ENCODE assay signal across 1 cellular context in genomic region chr10:67815571-67816059, GRCh38.
TF ChIP-seq lines count a peak whose summit lies in the region.

No MANE protein-coding gene starts in this region.

TF ChIP-seq in HEK293, 187 proteins besides CTCF, POLR2A, EP300 and RAD21 (continued from another document and continues in another):
- TF ChIP-seq ZNF518A (tag by site-specific recombination; conservative IDR thresholded peaks at IDR 0.05; ENCODE audit: low read depth) = no peak
- TF ChIP-seq MZF1 (tag by site-specific recombination; IDR thresholded peaks at IDR 0.05; ENCODE audit: borderline replicate concordance) = no peak
- no peak for TF ChIP-seq ZNF354C (tag by site-specific recombination; IDR thresholded peaks at IDR 0.05; ENCODE audit: borderline replicate concordance, low read depth)
- TF ChIP-seq ZNF707 (tag by site-specific recombination; IDR thresholded peaks at IDR 0.05) = no peak
- TF ChIP-seq ZNF670 (tag by site-specific recombination; IDR thresholded peaks at IDR 0.05; ENCODE audit: low read depth) = no peak
- TF ChIP-seq ZNF677 (tag by site-specific recombination; IDR thresholded peaks at IDR 0.05) = no peak
- no peak for TF ChIP-seq PRDM1 (tag by site-specific recombination; IDR thresholded peaks at IDR 0.05)
- TF ChIP-seq ZNF302 (tag by site-specific recombination; IDR thresholded peaks at IDR 0.05; ENCODE audit: low read depth) = no peak
- no peak for TF ChIP-seq ZNF549 (tag by site-specific recombination; IDR thresholded peaks at IDR 0.05)
- TF ChIP-seq ZNF529 (tag by site-specific recombination; IDR thresholded peaks at IDR 0.05; ENCODE audit: insufficient replicate concordance) = no peak
- no peak for TF ChIP-seq ZBTB26 (tag by site-specific recombination; optimal IDR thresholded peaks at IDR 0.05)
- no peak for TF ChIP-seq ZNF600 (tag by site-specific recombination; IDR thresholded peaks at IDR 0.05)
- TF ChIP-seq ZNF37A (tag by site-specific recombination; IDR thresholded peaks at IDR 0.05) = no peak
- no peak for TF ChIP-seq SP3 (tag by site-specific recombination; IDR thresholded peaks at IDR 0.05)
- no peak for TF ChIP-seq ZNF19 (tag by site-specific recombination; IDR thresholded peaks at IDR 0.05; ENCODE audit: low read depth)
- TF ChIP-seq ZNF133 (tag by site-specific recombination; IDR thresholded peaks at IDR 0.05) = no peak
- TF ChIP-seq ZNF24 (tag by site-specific recombination; IDR thresholded peaks at IDR 0.05) = no peak
- TF ChIP-seq ZNF248 (tag by site-specific recombination; IDR thresholded peaks at IDR 0.05) = no peak
- peak; percentile 51; the same call in 1 of the 2 replicates for TF ChIP-seq ZNF184 (tag by site-specific recombination; IDR thresholded peaks at IDR 0.05)
- TF ChIP-seq, protein P1, sequence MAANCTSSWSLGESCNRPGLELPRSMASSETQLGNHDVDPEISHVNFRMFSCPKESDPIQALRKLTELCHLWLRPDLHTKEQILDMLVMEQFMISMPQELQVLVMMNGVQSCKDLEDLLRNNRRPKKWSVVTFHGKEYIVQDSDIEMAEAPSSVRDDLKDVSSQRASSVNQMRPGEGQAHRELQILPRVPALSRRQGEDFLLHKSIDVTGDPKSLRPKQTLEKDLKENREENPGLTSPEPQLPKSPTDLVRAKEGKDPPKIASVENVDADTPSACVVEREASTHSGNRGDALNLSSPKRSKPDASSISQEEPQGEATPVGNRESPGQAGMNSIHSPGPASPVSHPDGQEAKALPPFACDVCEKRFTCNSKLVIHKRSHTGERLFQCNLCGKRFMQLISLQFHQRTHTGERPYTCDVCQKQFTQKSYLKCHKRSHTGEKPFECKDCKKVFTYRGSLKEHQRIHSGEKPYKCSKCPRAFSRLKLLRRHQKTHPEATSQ (tag by site-specific recombination; IDR thresholded peaks at IDR 0.05) = no peak
- TF ChIP-seq ZNF626 (tag by site-specific recombination; IDR thresholded peaks at IDR 0.05) = no peak; the same call in 1 of the 2 replicates
- TF ChIP-seq ZNF433 (tag by site-specific recombination; IDR thresholded peaks at IDR 0.05; ENCODE audit: low read depth) = no peak
- no peak for TF ChIP-seq BCL11B (tag by site-specific recombination; IDR thresholded peaks at IDR 0.05; ENCODE audit: low read depth)
- TF ChIP-seq ZNF2 (tag by site-specific recombination; IDR thresholded peaks at IDR 0.05) = no peak
- peak; percentile 41; the same call in 1 of the 2 replicates for TF ChIP-seq PRDM4 (tag by site-specific recombination; IDR thresholded peaks at IDR 0.05)
- TF ChIP-seq ZNF658 (tag by site-specific recombination; IDR thresholded peaks at IDR 0.05) = no peak
- TF ChIP-seq ZBTB8A (tag by site-specific recombination; IDR thresholded peaks at IDR 0.05) = no peak
- no peak for TF ChIP-seq ZSCAN16 (tag by site-specific recombination; IDR thresholded peaks at IDR 0.05)
- TF ChIP-seq AEBP2 (tag by site-specific recombination; IDR thresholded peaks at IDR 0.05; ENCODE audit: borderline replicate concordance) = no peak
- no peak for TF ChIP-seq HOXA7 (CRISPR knock-in tag; IDR thresholded peaks at IDR 0.05; ENCODE audit: borderline replicate concordance)
- TF ChIP-seq KLF8 (tag by site-specific recombination; IDR thresholded peaks at IDR 0.05) = peak; percentile 39; the same call in 1 of the 2 replicates
- no peak for TF ChIP-seq KLF9 (tag by site-specific recombination; IDR thresholded peaks at IDR 0.05; ENCODE audit: low read depth)
- TF ChIP-seq RBAK (tag by site-specific recombination; IDR thresholded peaks at IDR 0.05) = no peak
- no peak for TF ChIP-seq ZNF777 (tag by site-specific recombination; IDR thresholded peaks at IDR 0.05; ENCODE audit: borderline replicate concordance)
- TF ChIP-seq, protein P2, sequence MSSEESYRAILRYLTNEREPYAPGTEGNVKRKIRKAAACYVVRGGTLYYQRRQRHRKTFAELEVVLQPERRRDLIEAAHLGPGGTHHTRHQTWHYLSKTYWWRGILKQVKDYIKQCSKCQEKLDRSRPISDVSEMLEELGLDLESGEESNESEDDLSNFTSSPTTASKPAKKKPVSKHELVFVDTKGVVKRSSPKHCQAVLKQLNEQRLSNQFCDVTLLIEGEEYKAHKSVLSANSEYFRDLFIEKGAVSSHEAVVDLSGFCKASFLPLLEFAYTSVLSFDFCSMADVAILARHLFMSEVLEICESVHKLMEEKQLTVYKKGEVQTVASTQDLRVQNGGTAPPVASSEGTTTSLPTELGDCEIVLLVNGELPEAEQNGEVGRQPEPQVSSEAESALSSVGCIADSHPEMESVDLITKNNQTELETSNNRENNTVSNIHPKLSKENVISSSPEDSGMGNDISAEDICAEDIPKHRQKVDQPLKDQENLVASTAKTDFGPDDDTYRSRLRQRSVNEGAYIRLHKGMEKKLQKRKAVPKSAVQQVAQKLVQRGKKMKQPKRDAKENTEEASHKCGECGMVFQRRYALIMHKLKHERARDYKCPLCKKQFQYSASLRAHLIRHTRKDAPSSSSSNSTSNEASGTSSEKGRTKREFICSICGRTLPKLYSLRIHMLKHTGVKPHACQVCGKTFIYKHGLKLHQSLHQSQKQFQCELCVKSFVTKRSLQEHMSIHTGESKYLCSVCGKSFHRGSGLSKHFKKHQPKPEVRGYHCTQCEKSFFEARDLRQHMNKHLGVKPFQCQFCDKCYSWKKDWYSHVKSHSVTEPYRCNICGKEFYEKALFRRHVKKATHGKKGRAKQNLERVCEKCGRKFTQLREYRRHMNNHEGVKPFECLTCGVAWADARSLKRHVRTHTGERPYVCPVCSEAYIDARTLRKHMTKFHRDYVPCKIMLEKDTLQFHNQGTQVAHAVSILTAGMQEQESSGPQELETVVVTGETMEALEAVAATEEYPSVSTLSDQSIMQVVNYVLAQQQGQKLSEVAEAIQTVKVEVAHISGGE (tag by site-specific recombination; conservative IDR thresholded peaks at IDR 0.05; ENCODE audit: low read depth) = no peak
- no peak for TF ChIP-seq ZFP41 (tag by site-specific recombination; IDR thresholded peaks at IDR 0.05; ENCODE audit: borderline replicate concordance)
- TF ChIP-seq ZBTB48 (tag by site-specific recombination; IDR thresholded peaks at IDR 0.05) = no peak
- no peak for TF ChIP-seq KLF7 (tag by site-specific recombination; IDR thresholded peaks at IDR 0.05; ENCODE audit: borderline replicate concordance)
- TF ChIP-seq ZNF138 (tag by site-specific recombination; IDR thresholded peaks at IDR 0.05; ENCODE audit: borderline replicate concordance) = no peak
- TF ChIP-seq ZNF350 (tag by site-specific recombination; IDR thresholded peaks at IDR 0.05) = no peak
- TF ChIP-seq, protein P3, sequence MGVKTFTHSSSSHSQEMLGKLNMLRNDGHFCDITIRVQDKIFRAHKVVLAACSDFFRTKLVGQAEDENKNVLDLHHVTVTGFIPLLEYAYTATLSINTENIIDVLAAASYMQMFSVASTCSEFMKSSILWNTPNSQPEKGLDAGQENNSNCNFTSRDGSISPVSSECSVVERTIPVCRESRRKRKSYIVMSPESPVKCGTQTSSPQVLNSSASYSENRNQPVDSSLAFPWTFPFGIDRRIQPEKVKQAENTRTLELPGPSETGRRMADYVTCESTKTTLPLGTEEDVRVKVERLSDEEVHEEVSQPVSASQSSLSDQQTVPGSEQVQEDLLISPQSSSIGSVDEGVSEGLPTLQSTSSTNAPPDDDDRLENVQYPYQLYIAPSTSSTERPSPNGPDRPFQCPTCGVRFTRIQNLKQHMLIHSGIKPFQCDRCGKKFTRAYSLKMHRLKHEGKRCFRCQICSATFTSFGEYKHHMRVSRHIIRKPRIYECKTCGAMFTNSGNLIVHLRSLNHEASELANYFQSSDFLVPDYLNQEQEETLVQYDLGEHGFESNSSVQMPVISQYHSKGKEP (tag by site-specific recombination; IDR thresholded peaks at IDR 0.05) = no peak
- TF ChIP-seq ZNF830 (tag by site-specific recombination; IDR thresholded peaks at IDR 0.05; ENCODE audit: low read depth) = no peak
- TF ChIP-seq MEIS1 (CRISPR knock-in tag; IDR thresholded peaks at IDR 0.05; ENCODE audit: borderline replicate concordance) = no peak; the same call in 1 of the 2 replicates
- TF ChIP-seq EGR2 (tag by site-specific recombination; IDR thresholded peaks at IDR 0.05; ENCODE audit: low read depth) = no peak
- TF ChIP-seq ZNF214 (tag by site-specific recombination; IDR thresholded peaks at IDR 0.05; ENCODE audit: borderline replicate concordance) = no peak
- no peak for TF ChIP-seq ZNF747 (tag by site-specific recombination; IDR thresholded peaks at IDR 0.05)
- no peak for TF ChIP-seq ZNF292 (tag by site-specific recombination; IDR thresholded peaks at IDR 0.05; ENCODE audit: borderline replicate concordance, low read depth)
- TF ChIP-seq GLI2 (tag by site-specific recombination; IDR thresholded peaks at IDR 0.05; ENCODE audit: borderline replicate concordance, low read depth) = no peak
- TF ChIP-seq SCRT2 (tag by site-specific recombination; IDR thresholded peaks at IDR 0.05) = no peak
- TF ChIP-seq MYNN (tag by site-specific recombination; IDR thresholded peaks at IDR 0.05; ENCODE audit: borderline replicate concordance) = no peak
- no peak for TF ChIP-seq ZNF211 (tag by site-specific recombination; IDR thresholded peaks at IDR 0.05; ENCODE audit: low read depth)
- no peak for TF ChIP-seq ZFHX2 (tag by site-specific recombination; conservative IDR thresholded peaks at IDR 0.05)
- TF ChIP-seq ZNF239 (tag by site-specific recombination; IDR thresholded peaks at IDR 0.05) = no peak
- TF ChIP-seq SP7 (tag by site-specific recombination; IDR thresholded peaks at IDR 0.05) = peak; percentile 27; the same call in 1 of the 2 replicates
- TF ChIP-seq ZNF48 (tag by site-specific recombination; IDR thresholded peaks at IDR 0.05) = no peak
- TF ChIP-seq BCL11A (tag by site-specific recombination; IDR thresholded peaks at IDR 0.05; ENCODE audit: low read depth) = 0 out of 2 replicates have a peak, but pooled peaks have one; percentile 12
